In the genomic region with DNA sequence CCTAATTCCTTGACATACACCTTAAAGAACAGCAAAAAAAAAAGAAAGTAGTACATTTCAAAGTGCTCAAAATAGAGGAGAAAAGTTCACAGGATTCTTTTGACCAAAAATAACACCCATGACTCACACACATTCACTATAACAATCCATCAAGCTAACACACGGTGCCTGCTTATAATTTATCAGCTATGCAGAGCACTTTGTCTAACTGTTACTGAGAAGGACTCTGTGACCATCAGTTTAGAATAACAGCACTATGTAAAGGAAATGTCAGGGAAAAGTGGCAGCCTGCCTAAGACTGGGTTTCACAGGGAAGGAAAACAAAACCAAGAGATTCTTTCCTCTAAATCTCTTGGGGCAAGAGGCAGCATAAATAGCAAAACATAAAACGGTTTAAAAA, we compare ENCODE assay signal across 14 cellular contexts. TPM values are rescaled to one million over a fixed set of nuclear protein-coding genes. Genes with fewer than 3 reads are reported as not detected.
DNase-seq lines count a peak whose midpoint lies in the region; TF ChIP-seq lines count a peak whose summit lies in the region.
"Had no signal": no experiment of that assay in that cellular context is flagged by ENCODE, and none has a peak within 500 bp of the region (broad histone marks: within the 10 kb centered on the region; RNA-seq: fewer than 3 reads in every experiment).

No MANE protein-coding gene starts in this region.

- H3K27me3 ChIP-seq in right atrium auricular region: no peaks in the 10 kb centered on the region

- no peak overlapping the region for H3K4me3 ChIP-seq in right atrium auricular region
- H3K4me3 ChIP-seq: GM23338 had no signal

- peak overlapping the region; percentile 38 to 66 for H3K27ac ChIP-seq in right atrium auricular region

- no peak overlapping the region for H3K27ac Mint-ChIP-seq in activated naive CD4-positive, alpha-beta T cell treated with anti-CD3 and anti-CD28 coated beads for 36 hours
- H3K27ac Mint-ChIP-seq: activated naive CD8-positive, alpha-beta T cell treated with anti-CD3 and anti-CD28 coated beads for 36 hours; GM23338 had no signal

- no peak for TF ChIP-seq CTCF in right atrium auricular region (IDR thresholded peaks at IDR 0.05)

- H3K4me1 Mint-ChIP-seq in activated naive CD4-positive, alpha-beta T cell treated with anti-CD3 and anti-CD28 coated beads for 36 hours (ENCODE audit: low read depth): no peaks in the 10 kb centered on the region
- H3K4me1 Mint-ChIP-seq: activated naive CD8-positive, alpha-beta T cell treated with anti-CD3 and anti-CD28 coated beads for 36 hours had no signal

- CTCF ChIA-PET in activated naive CD4-positive, alpha-beta T cell treated with anti-CD3 and anti-CD28 coated beads for 36 hours (lab: Charles Lee): no interaction called here

- H3K9me3 Mint-ChIP-seq in activated naive CD4-positive, alpha-beta T cell treated with anti-CD3 and anti-CD28 coated beads for 36 hours: peaks cover 9% of the 10 kb centered on the region

- DNase-seq in GM04503 (ENCODE audit: low read depth) (peak; percentile 85), brain pericyte (ENCODE audit: low read depth, low spot score) (peak; percentile 13), right atrium auricular region (ENCODE audit: low spot score) (no peak), smooth muscle cell of the brain vasculature (ENCODE audit: low read depth, low spot score) (peak; percentile 31), HUDEP-2 (lab: John Stamatoyannopoulos, UW; ENCODE audit: unreplicated experiment in 76 of 76) (no peak)
- no peak for DNase-seq in activated CD8-positive, alpha-beta memory T cell treated with anti-CD3 and anti-CD28 coated beads, Interleukin-2, amount 50 U/mL, for 48 hours
- no peak for DNase-seq in activated naive CD4-positive, alpha-beta T cell treated with anti-CD3 and anti-CD28 coated beads for 36 hours
- no peak for DNase-seq in effector CD8-positive, alpha-beta T cell (lab: John Stamatoyannopoulos, UW)
- DNase-seq: activated CD4-positive, alpha-beta T cell treated with anti-CD3 and anti-CD28 coated beads, Interleukin-2, amount 50 U/mL, for 4 hours; activated naive CD8-positive, alpha-beta T cell treated with anti-CD3 and anti-CD28 coated beads for 36 hours; DMS153; NCI-H2081 treated with DMSO at 0.1 percent for 48 hours had no signal

- H3K4me3 Mint-ChIP-seq in activated naive CD4-positive, alpha-beta T cell treated with anti-CD3 and anti-CD28 coated beads for 36 hours: no peak overlapping the region
- H3K4me3 Mint-ChIP-seq: activated naive CD8-positive, alpha-beta T cell treated with anti-CD3 and anti-CD28 coated beads for 36 hours; GM23338; neural crest cell had no signal

- no peaks in the 10 kb centered on the region for H3K36me3 ChIP-seq in right atrium auricular region

- peaks cover 9% of the 10 kb centered on the region for H3K27me3 Mint-ChIP-seq in activated naive CD4-positive, alpha-beta T cell treated with anti-CD3 and anti-CD28 coated beads for 36 hours (ENCODE audit: low read depth)

- no peaks in the 10 kb centered on the region for H3K36me3 Mint-ChIP-seq in activated naive CD4-positive, alpha-beta T cell treated with anti-CD3 and anti-CD28 coated beads for 36 hours (ENCODE audit: low read depth)
- H3K36me3 Mint-ChIP-seq: activated naive CD8-positive, alpha-beta T cell treated with anti-CD3 and anti-CD28 coated beads for 36 hours had no signal

- intact Hi-C loops in activated naive CD4-positive, alpha-beta T cell treated with anti-CD3 and anti-CD28 coated beads for 36 hours (cut with micrococcal nuclease): no loop called here

- peaks cover 0 to 30% of the 10 kb centered on the region in 2 donors for H3K4me1 ChIP-seq in right atrium auricular region

- no peaks in the 10 kb centered on the region for H3K9me3 ChIP-seq in right atrium auricular region

RNA-seq across cellular contexts. Expression of a gene that starts 54.8 kb away (rescaled TPM):
- total RNA-seq in right atrium auricular region: 1 to 10 TPM; 6.7 to 7.0 TPM
- total RNA-seq in activated naive CD4-positive, alpha-beta T cell treated with anti-CD3 and anti-CD28 coated beads for 36 hours: not detected
- total RNA-seq: activated naive CD8-positive, alpha-beta T cell treated with anti-CD3 and anti-CD28 coated beads for 36 hours had no signal

Comparison
In these comparisons a context has a peak if more than half of its experiments do, and no peak if none do; other contexts are left out.
1. DNase-seq: peak in GM04503 (single experiment), brain pericyte (single experiment) and smooth muscle cell of the brain vasculature (single experiment); none in right atrium auricular region (single experiment), activated CD8-positive, alpha-beta memory T cell treated with anti-CD3 and anti-CD28 coated beads, Interleukin-2, amount 50 U/mL, for 48 hours (single experiment), HUDEP-2 (0 of 76), activated naive CD4-positive, alpha-beta T cell treated with anti-CD3 and anti-CD28 coated beads for 36 hours (single experiment) and effector CD8-positive, alpha-beta T cell (single experiment).
2. RNA of a gene that starts 54.8 kb away (total RNA-seq): 6.7 to 7.0 TPM in right atrium auricular region; not detected in activated naive CD4-positive, alpha-beta T cell treated with anti-CD3 and anti-CD28 coated beads for 36 hours; every median in the first group is over 4 times any median in the second.